ENCODE assay signal across 8 cellular contexts in the genomic region with DNA sequence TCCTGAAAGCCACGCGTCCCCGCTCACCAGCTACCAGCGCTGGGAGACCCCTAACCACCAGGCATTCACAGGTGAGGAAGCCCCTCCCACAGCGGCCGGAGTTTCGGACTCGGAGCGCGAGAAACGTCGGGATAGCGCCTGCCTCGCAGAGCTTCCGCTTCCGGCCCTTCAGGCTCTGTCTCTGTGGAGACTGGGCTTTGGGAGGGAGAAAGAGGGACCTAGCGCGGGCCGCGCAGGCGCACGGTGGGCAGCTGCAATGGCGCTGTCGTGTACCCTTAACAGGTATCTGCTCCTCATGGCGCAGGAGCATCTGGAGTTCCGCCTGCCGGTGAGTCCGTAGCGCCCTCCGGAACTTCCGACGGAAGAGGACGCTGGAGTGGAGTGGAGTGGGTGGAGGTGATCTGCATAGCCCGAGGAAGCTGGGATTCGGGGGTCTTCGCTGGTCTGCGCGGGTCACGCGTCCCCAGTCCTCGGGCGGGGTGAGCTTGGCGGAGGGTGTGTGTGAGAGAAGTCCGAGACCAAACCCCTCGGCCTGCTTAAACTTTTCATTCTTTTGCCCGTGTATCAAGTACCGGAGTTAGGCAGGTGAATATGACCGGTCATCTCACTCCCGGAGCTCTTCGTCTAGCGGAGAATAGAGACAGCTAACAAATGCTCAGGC. TPM values are rescaled to one million over a fixed set of nuclear protein-coding genes. Genes with fewer than 3 reads are reported as not detected.
DNase-seq lines count a peak whose midpoint lies in the region; ATAC-seq lines count a peak whose summit lies in the region.

A gene (plus strand): TSS at position 246 of the 661 bp plus-strand sequence. CDS start 11 bp downstream, at position 257.

- DNase-seq in AML-193 (lab: John Stamatoyannopoulos, UW) (peak; percentile 88 to 92), NCI-H345 treated with DMSO at 0.1 percent for 48 hours (lab: John Stamatoyannopoulos, UW; ENCODE audit: unreplicated experiment) (peak; percentile 91), left colon (peak; percentile 90 to 92)
- DNase-seq in activated CD4-positive, alpha-beta T cell treated with anti-CD3 and anti-CD28 coated beads for 24 hours (ENCODE audit: low read depth in 2 of 2) = peak; percentile 67 to 73
- DNase-seq in stimulated activated CD4-positive, alpha-beta T cell treated with anti-CD3 and anti-CD28 coated beads, Interleukin-1b, Interleukin-23, amount 100 ng/mL, for 4 hours (ENCODE audit: low read depth in 2 of 2) = peak; percentile 69 to 73

- ATAC-seq in GM19035 (IDR thresholded peaks at IDR 0.05; ENCODE audit: unreplicated experiment) = peak; percentile 95
- peak; percentile 99 for ATAC-seq in HG03342 (IDR thresholded peaks at IDR 0.05; ENCODE audit: unreplicated experiment)
- peak; percentile 95 for ATAC-seq in left colon

- peak within 1 kb of the TSS; percentile 62 for H3K27ac ChIP-seq in cingulate gyrus (ENCODE audit: low read depth, low read length)

- intact Hi-C loops in left colon (cut with DNase I, micrococcal nuclease) = no loop called here

RNA-seq across cellular contexts. Expression of the gene that starts here (rescaled TPM):
- 10 to 100 TPM; 15.9 to 17.2 TPM for total RNA-seq in left colon

Comparison
In these comparisons a context has a peak if more than half of its experiments do, and no peak if none do; other contexts are left out.
1. Peak in every context shown above with its lines: DNase-seq, ATAC-seq and H3K27ac ChIP-seq.